ENCODE assay signal across 15 cellular contexts in the genomic region with DNA sequence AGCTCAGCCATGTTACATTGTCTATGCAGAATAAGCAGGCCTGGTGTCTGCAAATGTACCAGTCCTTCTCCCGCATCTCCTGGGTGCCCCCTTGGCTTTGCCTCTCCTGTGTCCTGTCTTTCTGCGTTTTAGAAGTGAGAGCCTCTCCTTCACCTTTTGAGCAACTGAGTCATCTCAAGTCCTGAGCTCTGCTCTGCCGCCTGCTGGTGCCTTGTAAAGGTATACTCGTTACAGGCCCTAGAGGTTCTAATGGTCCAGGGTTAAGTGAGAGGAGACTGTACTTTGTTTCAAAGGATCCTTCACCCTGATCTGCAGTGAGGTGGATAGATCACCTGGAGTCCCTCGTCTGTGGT. TPM values are rescaled to one million over a fixed set of nuclear protein-coding genes. Genes with fewer than 3 reads are reported as not detected.
DNase-seq lines count a peak whose midpoint lies in the region; ATAC-seq and TF ChIP-seq lines count a peak whose summit lies in the region.
"Had no signal": no experiment of that assay in that cellular context is flagged by ENCODE, and none has a peak within 500 bp of the region (broad histone marks: within the 10 kb centered on the region; RNA-seq: fewer than 3 reads in every experiment).

No MANE protein-coding gene starts in this region.

- H3K27me3 ChIP-seq in heart right ventricle (no peaks in the 10 kb centered on the region), PC-3 (ENCODE audit: low read length) (no peaks in the 10 kb centered on the region), spleen (replicated peaks in 1 of 7) (no peaks in the 10 kb centered on the region)
- H3K27me3 ChIP-seq: esophagus muscularis mucosa had no signal

- no peak overlapping the region for H3K4me2 ChIP-seq in PC-3 (ENCODE audit: low read length)

- H3K4me3 ChIP-seq in heart right ventricle, result no peak overlapping the region
- no peak overlapping the region for H3K4me3 ChIP-seq in PC-3 (ENCODE audit: low read length)
- no peak overlapping the region for H3K4me3 ChIP-seq in spleen
- H3K4me3 ChIP-seq: esophagus muscularis mucosa, prostate gland had no signal

- H3K9ac ChIP-seq in PC-3 (ENCODE audit: low read length), result no peak overlapping the region

- DNase-seq in Right ventricle myocardium superior, result peak; percentile 10
- no peak for DNase-seq in heart right ventricle
- DNase-seq in PC-3, result peak; percentile 13
- DNase-seq in dermis blood vessel endothelial cell, result peak; percentile 28
- peak; percentile 38 for DNase-seq in spleen
- no peak for DNase-seq in KBM-7
- no peak for DNase-seq in activated gamma-delta T cell treated with Interleukin-2 at 50 U/mL for 16 hours
- no peak for DNase-seq in NCI-H1105 (lab: John Stamatoyannopoulos, UW)
- DNase-seq: EL, left cardiac atrium, NCI-H2029 had no signal

- no peak for TF ChIP-seq POLR2A in spleen (IDR thresholded peaks at IDR 0.05)

- no peak for ATAC-seq in Right ventricle myocardium superior (ENCODE audit: poor library complexity)
- no peak for ATAC-seq in heart right ventricle
- ATAC-seq in PC-3, result no peak
- ATAC-seq: left cardiac atrium, Right ventricle myocardium inferior had no signal

- POLR2A ChIA-PET in PC-3 (lab: Charles Lee; ENCODE audit: unreplicated experiment), result no interaction called here

- H2AFZ ChIP-seq in PC-3 (ENCODE audit: low read length), result no peak overlapping the region

- no peaks in the 10 kb centered on the region for H3K9me2 ChIP-seq in PC-3 (replicated peaks; ENCODE audit: low read length)

- TF ChIP-seq CTCF in heart right ventricle (IDR thresholded peaks at IDR 0.05), result no peak
- peak; percentile 39; the same call in 1 of the 2 replicates for TF ChIP-seq CTCF in PC-3 (conservative IDR thresholded peaks at IDR 0.05; ENCODE audit: low read depth, low read length)
- no peak for TF ChIP-seq CTCF in spleen (IDR thresholded peaks at IDR 0.05 in 8 of 11, conservative IDR thresholded peaks at IDR 0.05 in 3 of 11)

- H3K4me1 ChIP-seq in heart right ventricle (peaks cover 0 to 18% (median 4%) of the 10 kb centered on the region in 9 donors), PC-3 (ENCODE audit: insufficient read depth, low read length) (no peaks in the 10 kb centered on the region; the same call in 1 of the 2 replicates), spleen (peaks cover 0 to 19% (median 0%) of the 10 kb centered on the region in 6 donors)
- H3K4me1 ChIP-seq: prostate gland had no signal

- peaks cover 0 to 94% (median 26%) of the 10 kb centered on the region in 9 donors for H3K36me3 ChIP-seq in heart right ventricle
- H3K36me3 ChIP-seq in PC-3 (ENCODE audit: low read depth, low read length), result peaks cover 26% of the 10 kb centered on the region
- peaks cover 0 to 100% (median 68%) of the 10 kb centered on the region in 6 donors for H3K36me3 ChIP-seq in spleen

- H4K20me1 ChIP-seq in PC-3 (ENCODE audit: low read length), result no peaks in the 10 kb centered on the region; the same call in 1 of the 2 replicates

- 84 to 86% methylated on average over 5 of the region's 5 CpGs for WGBS in heart right ventricle, 2 donors
- 73 to 87% (median 87%) methylated on average over 5 of the region's 5 CpGs for WGBS in spleen, 5 donors

- H3K27ac ChIP-seq in heart right ventricle, result no peak overlapping the region
- no peak overlapping the region for H3K27ac ChIP-seq in PC-3 (ENCODE audit: low read length)
- H3K27ac ChIP-seq in spleen, result no peak overlapping the region
- H3K27ac ChIP-seq: esophagus muscularis mucosa, prostate gland had no signal

- no TSS peak for BruUV-seq in PC-3 (replicated peaks; lab: Mats Ljungman, UMichigan)

- H3K9me3 ChIP-seq in heart right ventricle (no peaks in the 10 kb centered on the region), PC-3 (ENCODE audit: low read length) (no peaks in the 10 kb centered on the region), spleen (no peaks in the 10 kb centered on the region)
- H3K9me3 ChIP-seq: esophagus muscularis mucosa, prostate gland had no signal

- intact Hi-C loops in Right ventricle myocardium superior (cut with DNase I) (no loop called here), heart right ventricle (cut with DNase I) (no loop called here), PC-3 (cut with micrococcal nuclease) (loop anchor here (10.0 kb wide), 1 partner anchor 435 kb away; a partner anchor contains a TSS), spleen (cut with DNase I; ENCODE audit: low total_unique reads) (no loop called here)

- H3K79me2 ChIP-seq in PC-3 (ENCODE audit: low read length), result peaks cover 14% of the 10 kb centered on the region

- in situ Hi-C loops in KBM-7 (cut with MboI; ENCODE audit: low pct_unique_long_range_greater_than_20kb, low sequenced_read_pairs), result no loop called here

- CTCF ChIA-PET in PC-3 (lab: Charles Lee), result no interaction called here

- no peaks in the 10 kb centered on the region for H3F3A ChIP-seq in PC-3 (ENCODE audit: low read length, unreplicated experiment)

RNA-seq across cellular contexts. Expression of a gene that starts 12.6 kb away (rescaled TPM):
- total RNA-seq in Right ventricle myocardium superior (not detected), heart right ventricle (1 to 10 TPM in 1 of 10 donors, under 1 TPM in 6, not detected in 3; 0.32 to 1.0 (median 0.81) TPM), PC-3 (2014; rRNA removed) (not detected in 2 replicates), dermis blood vessel endothelial cell (0.19 and 0.68 TPM in 2 replicates), spleen (1 to 10 TPM; 1.1 to 8.0 (median 3.8) TPM)
- polyA plus RNA-seq in heart right ventricle (under 1 TPM; 0.12 to 0.88 TPM), spleen (1 to 10 TPM; 3.6 to 6.6 (median 5.0) TPM)
- total RNA-seq: M059J had no signal

RNA-seq across cellular contexts. Expression of a gene that starts 31.9 kb away (rescaled TPM):
- total RNA-seq in Right ventricle myocardium superior, result 16.4 TPM
- 10 to 100 TPM; 14.7 to 19.6 (median 17.7) TPM for total RNA-seq in heart right ventricle
- polyA plus RNA-seq in heart right ventricle, result 10 to 100 TPM in 1 of 2 donors, 1 to 10 TPM in 1; 9.6 to 16.1 TPM
- 14.1 and 25.6 TPM in 2 replicates for total RNA-seq in PC-3 (2014; rRNA removed)
- total RNA-seq in dermis blood vessel endothelial cell, result 11.4 and 13.8 TPM in 2 replicates
- 10 to 100 TPM; 32.8 to 56.1 (median 48.6) TPM for total RNA-seq in spleen
- polyA plus RNA-seq in spleen, result 10 to 100 TPM; 15.4 to 20.4 (median 16.2) TPM

RNA-seq across cellular contexts. Expression of a gene that starts 40.8 kb away (rescaled TPM):
- total RNA-seq in Right ventricle myocardium superior (50.2 TPM), heart right ventricle (10 to 100 TPM; 48.0 to 69.6 (median 52.4) TPM), PC-3 (2014; rRNA removed) (265 and 289 TPM in 2 replicates), dermis blood vessel endothelial cell (262 and 311 TPM in 2 replicates), spleen (100 to 1,000 TPM in 1 of 7 donors, 10 to 100 TPM in 6; 61.6 to 115 (median 71.2) TPM)
- polyA plus RNA-seq in heart right ventricle (100 to 1,000 TPM in 1 of 2 donors, 10 to 100 TPM in 1; 28.4 to 175 TPM), spleen (10 to 100 TPM; 52.1 to 78.7 (median 68.0) TPM)

Comparison
In these comparisons a context has a peak if more than half of its experiments do, and no peak if none do; other contexts are left out.
1. DNase-seq: peak in Right ventricle myocardium superior (single experiment), PC-3 (single experiment), dermis blood vessel endothelial cell (single experiment) and spleen (single experiment); none in heart right ventricle (0 of 2), KBM-7 (single experiment), activated gamma-delta T cell treated with Interleukin-2 at 50 U/mL for 16 hours (single experiment) and NCI-H1105 (single experiment).